ENCODE assay signal across 9 cellular contexts in the genomic region with DNA sequence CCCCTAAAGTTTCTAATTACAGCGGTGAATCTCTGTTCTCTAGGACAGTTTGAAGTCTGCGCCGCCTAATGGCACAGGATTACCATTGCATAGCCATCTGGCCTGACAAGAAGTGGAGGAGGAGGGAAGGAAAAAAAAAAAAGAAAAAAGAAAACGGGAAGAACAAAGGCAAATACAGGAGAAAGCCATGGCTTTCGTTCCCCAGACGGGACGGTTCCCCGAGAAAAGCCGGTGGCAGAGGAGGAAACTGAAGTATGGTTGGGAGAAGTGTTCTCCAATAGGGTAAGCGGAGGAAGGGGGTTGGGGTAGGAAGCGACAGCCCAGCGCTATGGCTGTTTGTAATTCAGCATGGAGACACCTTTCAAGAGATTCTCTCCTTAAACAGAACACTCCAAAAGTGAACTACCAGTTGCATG.
DNase-seq lines count a peak whose midpoint lies in the region; ATAC-seq, FAIRE-seq and TF ChIP-seq lines count a peak whose summit lies in the region.
"Had no signal": no experiment of that assay in that cellular context is flagged by ENCODE, and none has a peak within 500 bp of the region (broad histone marks: within the 10 kb centered on the region; RNA-seq: fewer than 3 reads in every experiment).

No MANE protein-coding gene starts in this region.

- no peaks in the 10 kb centered on the region for H3K36me3 ChIP-seq in astrocyte (ENCODE audit: insufficient read depth, low read length)

- H3K9ac ChIP-seq in astrocyte (ENCODE audit: low read length): peak overlapping the region; percentile 76

- no peaks in the 10 kb centered on the region for H3K9me3 ChIP-seq in astrocyte (ENCODE audit: insufficient read depth, low read depth, low read length)

- peak; percentile 49 for TF ChIP-seq CTCF in astrocyte (IDR thresholded peaks at IDR 0.05; ENCODE audit: insufficient read depth, low read depth, low read length)

- H3K27ac ChIP-seq in astrocyte (ENCODE audit: low read depth, low read length): no peak overlapping the region

- peak overlapping the region; percentile 98 for H3K4me2 ChIP-seq in astrocyte (ENCODE audit: low read length)

- no peaks in the 10 kb centered on the region for H3K9me3 Mint-ChIP-seq in astrocyte (ENCODE audit: unreplicated experiment)

- peak overlapping the region; percentile 93 for H3K4me3 Mint-ChIP-seq in astrocyte (ENCODE audit: unreplicated experiment)

- no peaks in the 10 kb centered on the region for H3K4me1 Mint-ChIP-seq in astrocyte (ENCODE audit: low read depth, unreplicated experiment)

- ATAC-seq in GM19351 (IDR thresholded peaks at IDR 0.05; ENCODE audit: unreplicated experiment) (peak; percentile 59), HG03439 (IDR thresholded peaks at IDR 0.05; ENCODE audit: unreplicated experiment) (peak; percentile 65)

- H3K36me3 Mint-ChIP-seq in astrocyte (ENCODE audit: low read depth, unreplicated experiment): no peaks in the 10 kb centered on the region

- peaks cover 3% of the 10 kb centered on the region for H3K4me1 ChIP-seq in astrocyte (ENCODE audit: insufficient read depth, low read length)

- peak overlapping the region; percentile 76 for H3K4me3 ChIP-seq in astrocyte (ENCODE audit: insufficient read depth, low read depth, low read length)
- H3K4me3 ChIP-seq in iPS-11a (ENCODE audit: low read depth, low read length): peak overlapping the region; percentile 67

- H3K27me3 Mint-ChIP-seq in astrocyte (ENCODE audit: low read depth, unreplicated experiment): no peaks in the 10 kb centered on the region

- H3K27me3 ChIP-seq in astrocyte (ENCODE audit: insufficient read depth, low read length): no peaks in the 10 kb centered on the region

- H4K20me1 ChIP-seq in astrocyte (ENCODE audit: insufficient read depth, low read length): no peaks in the 10 kb centered on the region

- DNase-seq in COLO829 (ENCODE audit: low spot score) (peak; percentile 43), RCC 7860 (ENCODE audit: low spot score) (peak; percentile 10), astrocyte (ENCODE audit: low read depth) (peak; percentile 22), retina (peak; percentile 78), mesenteric fat pad (ENCODE audit: low spot score) (no peak)

- H2AFZ ChIP-seq in astrocyte (ENCODE audit: low read depth, low read length): peak overlapping the region; percentile 89

- FAIRE-seq in RCC 7860 (lab: Jason Lieb, UNC) (peak; percentile 56), astrocyte (lab: Jason Lieb, UNC) (no peak)
- FAIRE-seq: frontal cortex had no signal

- H3K27ac Mint-ChIP-seq in astrocyte (ENCODE audit: unreplicated experiment): no peak overlapping the region

- no peaks in the 10 kb centered on the region for H3K79me2 ChIP-seq in astrocyte (ENCODE audit: insufficient read depth, low read length)
